ENCODE assay signal across 17 cellular contexts in genomic region chr7:757741-758163, GRCh38.
"Had no signal": no experiment of that assay in that cellular context is flagged by ENCODE, and none has a peak within 500 bp of the region (broad histone marks: within the 10 kb centered on the region; RNA-seq: fewer than 3 reads in every experiment).

No MANE protein-coding gene starts in this region.

- H3K4me1 ChIP-seq: psoas muscle had no signal

- H3K27ac ChIP-seq: cardiac muscle cell, psoas muscle, thoracic aorta had no signal

- H3K4me3 ChIP-seq: cardiac muscle cell, psoas muscle, thoracic aorta had no signal

- FAIRE-seq: small intestine, TTC549 had no signal

- H3K27me3 ChIP-seq: cardiac muscle cell had no signal

- H3K9me3 ChIP-seq: psoas muscle, thoracic aorta had no signal

- ATAC-seq: effector memory CD8-positive, alpha-beta T cell; psoas muscle; right cardiac atrium; stimulated activated naive CD8-positive, alpha-beta T cell treated with anti-CD3 and anti-CD28 coated beads, Interleukin-15, amount 100 ng/mL, for 72 hours had no signal

- DNase-seq: activated CD4-positive, alpha-beta T cell treated with anti-CD3 and anti-CD28 coated beads, Interleukin-2, amount 50 U/mL, for 1 hour; activated naive CD4-positive, alpha-beta T cell; activated naive CD8-positive, alpha-beta T cell treated with anti-CD3 and anti-CD28 coated beads for 36 hours; amniotic stem cell; effector memory CD8-positive, alpha-beta T cell; glutamatergic neuron; hypothalamus; islet precursor cell; mammary epithelial cell; small intestine; stimulated activated CD4-positive, alpha-beta T cell treated with anti-CD3 and anti-CD28 coated beads, Interleukin-4, amount 100 ng/mL, for 1 hour; stimulated activated naive CD8-positive, alpha-beta T cell treated with anti-CD3 and anti-CD28 coated beads, Interleukin-15, amount 100 ng/mL, for 72 hours had no signal
